17 cellular contexts compared by ENCODE assay signal in the genomic region with DNA sequence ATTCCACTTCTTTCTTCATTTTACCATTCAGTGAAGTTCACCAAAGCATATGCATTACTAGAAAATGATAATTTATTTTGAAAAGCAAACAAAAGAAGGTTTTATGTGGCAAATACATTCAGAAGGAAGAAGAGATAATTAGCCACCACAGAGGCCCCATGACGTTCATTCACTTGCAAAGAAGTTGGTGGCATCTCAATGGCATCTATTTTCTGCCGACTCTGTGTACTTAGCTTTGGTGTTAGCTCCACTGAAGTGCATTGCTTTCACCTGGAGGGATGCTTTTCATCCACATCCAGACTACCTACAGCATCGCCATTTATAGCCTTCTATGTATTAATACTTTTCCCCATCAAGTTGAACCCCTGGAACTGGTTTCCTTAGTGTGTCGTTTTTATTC. TPM values are rescaled to one million over a fixed set of nuclear protein-coding genes. Genes with fewer than 3 reads are reported as not detected.
DNase-seq lines count a peak whose midpoint lies in the region; ATAC-seq, FAIRE-seq and TF ChIP-seq lines count a peak whose summit lies in the region.
"Had no signal": no experiment of that assay in that cellular context is flagged by ENCODE, and none has a peak within 500 bp of the region (broad histone marks: within the 10 kb centered on the region; RNA-seq: fewer than 3 reads in every experiment).

No MANE protein-coding gene starts in this region.

- TF ChIP-seq RAD21 in H1 (IDR thresholded peaks at IDR 0.05 in 1 of 2, conservative IDR thresholded peaks at IDR 0.05 in 1 of 2; ENCODE audit: low read depth in 2 of 2, low read length in 2 of 2) = no peak

- H3K56ac ChIP-seq in H9 (ENCODE audit: insufficient read length, low read depth, low read length) (no peak overlapping the region), H1 (replicated peaks; ENCODE audit: insufficient read length, low read depth, low read length) (no peak overlapping the region)

- FAIRE-seq in H1 (lab: Jason Lieb, UNC) = no peak
- FAIRE-seq: GM12878, H54 had no signal

- H3K79me2 ChIP-seq in H9 (ENCODE audit: insufficient read depth, low read length) = no peaks in the 10 kb centered on the region
- no peaks in the 10 kb centered on the region for H3K79me2 ChIP-seq in H1 (ENCODE audit: control insufficient read depth in 1 of 2, insufficient read depth in 2 of 2, low read length in 2 of 2)

- H3K27me3 ChIP-seq in H9 (ENCODE audit: insufficient read depth, low read length) (peaks cover 4% of the 10 kb centered on the region; the same call in 1 of the 2 replicates), H1 (replicated peaks in 1 of 4; ENCODE audit: control insufficient read depth in 3 of 4, extremely low read depth in 1 of 4, insufficient read depth in 3 of 4, low read length in 3 of 4) (peaks cover 0 to 6% (median 2%) of the 10 kb centered on the region in 4 experiments; a peak in 5 of 7 replicates)
- H3K27me3 ChIP-seq: BLaER1 treated with 17β-estradiol and CSF1 and Interleukin-3, amounts not matched to agents 10 nM and 100 nM had no signal

- H3K23me2 ChIP-seq in H9 (ENCODE audit: insufficient read length, low read depth, low read length, poor library complexity, severe bottlenecking) = peaks cover 3% of the 10 kb centered on the region
- no peaks in the 10 kb centered on the region for H3K23me2 ChIP-seq in H1 (ENCODE audit: low read depth, low read length)

- peak overlapping the region; percentile 21 for H3K4me2 ChIP-seq in H9 (ENCODE audit: insufficient read depth, insufficient read length, low read length)
- peak overlapping the region in 1 of 2 experiments; percentile 16; a peak in 2 of 4 replicates for H3K4me2 ChIP-seq in H1 (ENCODE audit: insufficient read depth in 1 of 2, low read depth in 2 of 2, low read length in 2 of 2)

- no CpG with 5 or more reads among the region's 4 CpGs for WGBS in H9 (ENCODE audit: extremely low coverage, insufficient read length, low lambda C conversion rate)
- 8% methylated on average over 4 of the region's 4 CpGs; no CpG with 5 or more reads in 1 of the 2 experiments for WGBS in H1 (ENCODE audit: extremely low coverage in 1 of 2, insufficient coverage in 1 of 2, insufficient read length in 1 of 2, insufficient replicate concordance in 2 of 2, low coverage in 1 of 2, low lambda C conversion rate in 2 of 2, missing lambda C conversion rate in 1 of 2), 2 experiments

- no peaks in the 10 kb centered on the region for H4K20me1 ChIP-seq in H9 (ENCODE audit: control insufficient read depth, insufficient read depth, insufficient read length)
- no peaks in the 10 kb centered on the region for H4K20me1 ChIP-seq in H1 (replicated peaks in 1 of 2; ENCODE audit: control insufficient read depth in 1 of 2, insufficient read depth in 2 of 2, low read length in 2 of 2)
- H4K20me1 ChIP-seq: BLaER1 treated with 17β-estradiol and CSF1 and Interleukin-3, amounts not matched to agents 10 nM and 100 nM had no signal

- no peak overlapping the region for H3T11ph ChIP-seq in H9 (ENCODE audit: low read length)

- TF ChIP-seq POLR2A in H1 (IDR thresholded peaks at IDR 0.05; ENCODE audit: control extremely low read depth in 1 of 2, low read depth in 2 of 2, low read length in 2 of 2) = no peak

- no peak overlapping the region for H3K27ac Mint-ChIP-seq in H9
- no peak overlapping the region for H3K27ac Mint-ChIP-seq in activated T-cell treated with anti-CD3 and anti-CD28 coated beads, Interleukin-2, amount 50 U/mL, for 72 hours
- H3K27ac Mint-ChIP-seq: B cell; CD8-positive, alpha-beta T cell had no signal

- intact Hi-C loops in Right ventricle myocardium inferior (cut with DNase I) = no loop called here

- no peak for ATAC-seq in activated T-cell treated with anti-CD3 and anti-CD28 coated beads, Interleukin-2, amount 50 U/mL, for 72 hours (replicated peaks in 1 of 2)
- ATAC-seq in HG02970 (IDR thresholded peaks at IDR 0.05; ENCODE audit: low FRiP score, unreplicated experiment) = no peak
- no peak for ATAC-seq in Right ventricle myocardium inferior
- ATAC-seq in GM21737 (IDR thresholded peaks at IDR 0.05; ENCODE audit: unreplicated experiment) = no peak
- ATAC-seq: CD8-positive, alpha-beta T cell; GM12878 had no signal

- H3K4me1 ChIP-seq in H9 (ENCODE audit: insufficient read depth, low read length) (peaks cover 16% of the 10 kb centered on the region), H1 (replicated peaks in 1 of 4; ENCODE audit: control insufficient read depth in 3 of 4, insufficient read depth in 4 of 4, low read length in 3 of 4) (peaks cover 4 to 14% (median 10%) of the 10 kb centered on the region in 4 experiments)

- peak overlapping the region in 1 of 2 experiments; percentile 7; a peak in 1 of 5 replicates for H3K4me3 Mint-ChIP-seq in H9
- H3K4me3 Mint-ChIP-seq in activated T-cell treated with anti-CD3 and anti-CD28 coated beads, Interleukin-2, amount 50 U/mL, for 72 hours = no peak overlapping the region
- H3K4me3 Mint-ChIP-seq: B cell; CD8-positive, alpha-beta T cell had no signal

- no peak for TF ChIP-seq EP300 in H1 (IDR thresholded peaks at IDR 0.05; ENCODE audit: borderline replicate concordance in 1 of 2, low read depth in 2 of 2, low read length in 2 of 2)

- no peak overlapping the region for H4K8ac ChIP-seq in H9 (replicated peaks; ENCODE audit: insufficient read length, low read depth, low read length)
- H4K8ac ChIP-seq in H1 (ENCODE audit: extremely low read depth, insufficient read depth, low read length) = no peak overlapping the region

- CTCF ChIA-PET in H1 (lab: Charles Lee; ENCODE audit: partially characterized antibody) = interaction anchor here (0.6 to 1.5 kb wide), 4 partner anchors 11 to 222 kb away, joined by 3 to 4 read pairs (median 3); no protein-coding TSS in a partner anchor

- POLR2A ChIA-PET in H1 (lab: Charles Lee; ENCODE audit: partially characterized antibody) = interaction anchor here (0.7 kb wide), 1 partner anchor 9 kb away, joined by 3 read pairs; no protein-coding TSS in a partner anchor

- DNase-seq in H9 (no peak), H1 (ENCODE audit: low read depth in 1 of 2, low spot score in 2 of 2) (peak in 1 of 2 experiments; percentile 27), iPS DF 4.7 (ENCODE audit: extremely low read depth, low spot score) (peak; percentile 11), iPS-NIHi7 (ENCODE audit: extremely low spot score) (peak; percentile 30), Right ventricle myocardium inferior (ENCODE audit: missing footprints) (no peak)
- DNase-seq in activated T-cell treated with anti-CD3 and anti-CD28 coated beads, Interleukin-2, amount 50 U/mL, for 72 hours = no peak
- DNase-seq: Calu3; CD8-positive, alpha-beta T cell; DMS79 treated with DMSO at 0.1 percent for 48 hours; GF-D8; KG1 had no signal

- peaks cover 4 to 5% of the 10 kb centered on the region in 2 experiments; a peak in 4 of 5 replicates for H3K9me3 Mint-ChIP-seq in H9
- peaks cover 2% of the 10 kb centered on the region in 2 donors for H3K9me3 Mint-ChIP-seq in activated T-cell treated with anti-CD3 and anti-CD28 coated beads, Interleukin-2, amount 50 U/mL, for 72 hours

- H3K9me3 ChIP-seq in H9 (ENCODE audit: control insufficient read depth, low read depth, low read length) (no peaks in the 10 kb centered on the region), H1 (ENCODE audit: insufficient read depth in 2 of 2, low read depth in 1 of 2, low read length in 1 of 2) (peaks cover 0 to 5% of the 10 kb centered on the region in 2 experiments; a peak in 1 of 4 replicates)

- H3K4me1 Mint-ChIP-seq in H9 = peaks cover 47 to 59% of the 10 kb centered on the region in 2 experiments
- H3K4me1 Mint-ChIP-seq in activated T-cell treated with anti-CD3 and anti-CD28 coated beads, Interleukin-2, amount 50 U/mL, for 72 hours (ENCODE audit: low read depth) = peaks cover 4% of the 10 kb centered on the region
- H3K4me1 Mint-ChIP-seq: B cell had no signal

- H2BK5ac ChIP-seq in H9 (ENCODE audit: insufficient read length, low read length) = no peak overlapping the region
- peak overlapping the region; percentile 32; the same call in 1 of the 2 replicates for H2BK5ac ChIP-seq in H1 (ENCODE audit: low read depth, low read length)

- H2AFZ ChIP-seq in H9 (ENCODE audit: low read length) (no peak overlapping the region), H1 (ENCODE audit: low read length) (no peak overlapping the region)

- H2AK5ac ChIP-seq in H9 (ENCODE audit: insufficient read length, low read length) = no peak overlapping the region
- H2AK5ac ChIP-seq in H1 (ENCODE audit: low read depth, low read length) = no peak overlapping the region

- H3K79me1 ChIP-seq in H9 (ENCODE audit: insufficient read depth, low read depth, low read length, poor library complexity, severe bottlenecking) (no peaks in the 10 kb centered on the region), H1 (ENCODE audit: low read depth, low read length) (no peaks in the 10 kb centered on the region)

- H3K36me3 Mint-ChIP-seq in H9 (ENCODE audit: insufficient read depth in 1 of 3, low read depth in 3 of 3) = peaks cover 0 to 5% (median 3%) of the 10 kb centered on the region in 3 experiments; a peak in 4 of 7 replicates
- peaks cover 0 to 2% of the 10 kb centered on the region in 2 donors for H3K36me3 Mint-ChIP-seq in activated T-cell treated with anti-CD3 and anti-CD28 coated beads, Interleukin-2, amount 50 U/mL, for 72 hours (ENCODE audit: insufficient read depth in 2 of 2)
- H3K36me3 Mint-ChIP-seq: CD8-positive, alpha-beta T cell had no signal

- H2BK12ac ChIP-seq in H9 (ENCODE audit: insufficient read length, low read depth, low read length) (no peak overlapping the region), H1 (ENCODE audit: low read depth, low read length) (no peak overlapping the region)

- H4K91ac ChIP-seq in H9 (ENCODE audit: insufficient read length, low read depth, low read length) (no peak overlapping the region), H1 (replicated peaks; ENCODE audit: insufficient read length, low read length) (no peak overlapping the region)

- no peak overlapping the region for H3K27ac ChIP-seq in H9 (ENCODE audit: insufficient read length, low read depth, low read length)
- H3K27ac ChIP-seq in H1 (ENCODE audit: low read depth, low read length) = no peak overlapping the region
- H3K27ac ChIP-seq: BLaER1 treated with 17β-estradiol and CSF1 and Interleukin-3, amounts not matched to agents 10 nM and 100 nM had no signal

- H2BK120ac ChIP-seq in H9 (ENCODE audit: low read depth, low read length, poor library complexity, severe bottlenecking) = no peak overlapping the region
- no peak overlapping the region for H2BK120ac ChIP-seq in H1 (replicated peaks; ENCODE audit: low read depth, low read length)

- H3K23ac ChIP-seq in H9 (ENCODE audit: insufficient read length, low read depth, low read length) (no peak overlapping the region), H1 (ENCODE audit: insufficient read length) (no peak overlapping the region)

- H4K5ac ChIP-seq in H9 (ENCODE audit: insufficient read length, low read depth, low read length) = no peak overlapping the region
- no peak overlapping the region for H4K5ac ChIP-seq in H1 (ENCODE audit: insufficient read length, low read depth, low read length)

- H3K14ac ChIP-seq in H9 (ENCODE audit: insufficient read depth, low read length) = no peak overlapping the region
- H3K14ac ChIP-seq in H1 (ENCODE audit: insufficient read length) = no peak overlapping the region

- peak overlapping the region in 1 of 4 experiments; percentile 7; a peak in 1 of 8 replicates for H3K4me3 ChIP-seq in H1 (ENCODE audit: extremely low read depth in 1 of 4, insufficient read depth in 2 of 4, low read depth in 3 of 4, low read length in 4 of 4)
- H3K4me3 ChIP-seq: BLaER1 treated with 17β-estradiol and CSF1 and Interleukin-3, amounts not matched to agents 10 nM and 100 nM; GM12878 had no signal

- no peaks in the 10 kb centered on the region for H3K36me3 ChIP-seq in H1 (ENCODE audit: control insufficient read depth in 2 of 4, insufficient read depth in 4 of 4, low read length in 3 of 4)
- H3K36me3 ChIP-seq: BLaER1 treated with 17β-estradiol and CSF1 and Interleukin-3, amounts not matched to agents 10 nM and 100 nM had no signal

- H2BK15ac ChIP-seq in H9 (ENCODE audit: low read depth, low read length) = no peak overlapping the region
- no peak overlapping the region for H2BK15ac ChIP-seq in H1 (ENCODE audit: low read length)

- H3K4ac ChIP-seq in H9 (ENCODE audit: low read depth, low read length) (no peak overlapping the region), H1 (replicated peaks; ENCODE audit: insufficient read length, low read depth, low read length) (no peak overlapping the region)

- H2BK20ac ChIP-seq in H9 (ENCODE audit: low read depth, low read length, poor library complexity, severe bottlenecking) (no peak overlapping the region), H1 (ENCODE audit: low read length) (no peak overlapping the region)

- H3K9ac ChIP-seq in H9 (ENCODE audit: extremely low read depth, insufficient read length, low read length) = no peak overlapping the region
- H3K9ac ChIP-seq in H1 (replicated peaks in 1 of 4; ENCODE audit: extremely low read depth in 1 of 4, low read depth in 3 of 4, low read length in 3 of 4) = no peak overlapping the region
- H3K9ac ChIP-seq: BLaER1 treated with 17β-estradiol and CSF1 and Interleukin-3, amounts not matched to agents 10 nM and 100 nM had no signal

- TF ChIP-seq CTCF in H9 (conservative IDR thresholded peaks at IDR 0.05) (no peak), H1 (IDR thresholded peaks at IDR 0.05; ENCODE audit: control extremely low read depth in 1 of 3, insufficient read depth in 1 of 3, low read depth in 1 of 3, low read length in 3 of 3) (no peak)

- no peak overlapping the region for H3K18ac ChIP-seq in H9 (ENCODE audit: insufficient read length, low read depth, low read length)
- H3K18ac ChIP-seq in H1 (ENCODE audit: extremely low read depth, low read length) = no peak overlapping the region

- H3K27me3 Mint-ChIP-seq in H9 (ENCODE audit: low read depth) = peaks cover 49% of the 10 kb centered on the region
- H3K27me3 Mint-ChIP-seq in activated T-cell treated with anti-CD3 and anti-CD28 coated beads, Interleukin-2, amount 50 U/mL, for 72 hours (ENCODE audit: low read depth) = peaks cover 42% of the 10 kb centered on the region

RNA-seq across cellular contexts. Expression of a gene that starts 53.8 kb away (rescaled TPM):
- total RNA-seq in H9 (2021) (36.2 and 41.9 TPM in 2 replicates), Right ventricle myocardium inferior (33.4 TPM)
- 57.0 and 57.3 TPM in 2 replicates for total RNA-seq in H1 (2021; fragmentation: NEBNext Ultra II Directional; extraction: Animal tissue kit (Norgen Biotek cat#: 25700))
- 40.8 and 55.1 TPM in 2 replicates for polyA plus RNA-seq in H1 (2011; rRNA removed)
- polyA plus RNA-seq in H1 (2011; cell fraction: cytosol; rRNA removed) = 53.2 TPM
- polyA plus RNA-seq in H1 (2011; cell fraction: nucleus; rRNA removed) = 51.6 TPM
- 55.5 to 79.9 TPM (median 61.3 TPM) in 4 replicates for polyA plus RNA-seq in H1 (2012, experiment 1 of 2)
- 17.4 TPM for polyA plus RNA-seq in H1 (2012, experiment 2 of 2)
- 70.6 TPM for polyA plus RNA-seq in H1 (2013, experiment 1 of 2)
- 72.8 TPM for polyA plus RNA-seq in H1 (2013, experiment 2 of 2)
- 47.1 and 52.7 TPM in 2 replicates for polyA minus RNA-seq in H1 (2011; rRNA and poly(A)+ RNA removed)
- polyA minus RNA-seq in H1 (2011; cell fraction: cytosol; rRNA and poly(A)+ RNA removed) = 51.4 TPM
- 65.9 TPM for polyA minus RNA-seq in H1 (2011; cell fraction: nucleus; rRNA and poly(A)+ RNA removed)
- total RNA-seq in activated T-cell treated with anti-CD3 and anti-CD28 coated beads, Interleukin-2, amount 50 U/mL, for 72 hours = 1 to 10 TPM; 2.4 to 4.1 TPM

Comparison
In these comparisons a context has a peak if more than half of its experiments do, and no peak if none do; other contexts are left out.
1. DNase-seq: peak in iPS DF 4.7 (single experiment) and iPS-NIHi7 (single experiment); none in H9 (single experiment), activated T-cell treated with anti-CD3 and anti-CD28 coated beads, Interleukin-2, amount 50 U/mL, for 72 hours (0 of 2) and Right ventricle myocardium inferior (single experiment).